15 cellular contexts compared by ENCODE assay signal in genomic region chr3:128996200-128996599, GRCh38. TPM values are rescaled to one million over a fixed set of nuclear protein-coding genes. Genes with fewer than 3 reads are reported as not detected.
"Had no signal": no experiment of that assay in that cellular context is flagged by ENCODE, and none has a peak within 500 bp of the region (broad histone marks: within the 10 kb centered on the region; RNA-seq: fewer than 3 reads in every experiment).

No MANE protein-coding gene starts in this region.

- H3K9me3 Mint-ChIP-seq: activated naive CD4-positive, alpha-beta T cell treated with anti-CD3 and anti-CD28 coated beads for 36 hours; activated naive CD8-positive, alpha-beta T cell treated with anti-CD3 and anti-CD28 coated beads, Interleukin-2, amount 50 U/mL, for 24 hours; activated T-helper 2 cell treated with anti-CD3 and anti-CD28 coated beads, Interferon-gamma antibody, Interleukin-2, Interleukin-4, amounts not matched to agents 10 μg/mL and 5 μg/mL and 100 μg/mL, durations not matched to agents 14 hours and 24 hours and 36 hours; stimulated activated effector memory CD8-positive, alpha-beta T cell treated with anti-CD3 and anti-CD28 coated beads, Interleukin-12 subunit alpha, Interleukin-12 subunit beta, amount 100 ng/mL, for 72 hours had no signal

- H3K9ac ChIP-seq: parathyroid adenoma had no signal

- H3K27me3 ChIP-seq: ascending aorta, uterus had no signal

- H3K27ac Mint-ChIP-seq: activated naive CD4-positive, alpha-beta T cell treated with anti-CD3 and anti-CD28 coated beads for 36 hours; activated naive CD8-positive, alpha-beta T cell treated with anti-CD3 and anti-CD28 coated beads, Interleukin-2, amount 50 U/mL, for 24 hours; activated T-helper 2 cell treated with anti-CD3 and anti-CD28 coated beads, Interferon-gamma antibody, Interleukin-2, Interleukin-4, amounts not matched to agents 10 μg/mL and 5 μg/mL and 100 μg/mL, durations not matched to agents 14 hours and 24 hours and 36 hours; stimulated activated effector memory CD8-positive, alpha-beta T cell treated with anti-CD3 and anti-CD28 coated beads, Interleukin-12 subunit alpha, Interleukin-12 subunit beta, amount 100 ng/mL, for 72 hours had no signal

- ATAC-seq: gastroesophageal sphincter; stimulated activated effector memory CD8-positive, alpha-beta T cell treated with anti-CD3 and anti-CD28 coated beads, Interleukin-12 subunit alpha, Interleukin-12 subunit beta, amount 100 ng/mL, for 72 hours had no signal

- H3K4me3 ChIP-seq: ascending aorta, gastroesophageal sphincter, tibial nerve, uterus had no signal

- H3K4me3 Mint-ChIP-seq: activated naive CD4-positive, alpha-beta T cell treated with anti-CD3 and anti-CD28 coated beads for 36 hours; activated naive CD8-positive, alpha-beta T cell treated with anti-CD3 and anti-CD28 coated beads, Interleukin-2, amount 50 U/mL, for 24 hours; stimulated activated effector memory CD8-positive, alpha-beta T cell treated with anti-CD3 and anti-CD28 coated beads, Interleukin-12 subunit alpha, Interleukin-12 subunit beta, amount 100 ng/mL, for 72 hours had no signal

- H3K36me3 ChIP-seq: ascending aorta, gastroesophageal sphincter, tibial nerve, uterus had no signal

- H3K9me3 ChIP-seq: ascending aorta, gastroesophageal sphincter, tibial nerve, uterus had no signal

- DNase-seq: activated CD4-positive, CD25-positive, alpha-beta regulatory T cell treated with anti-CD3 and anti-CD28 coated beads, Interleukin-2, amount 50 U/mL, for 72 hours; activated naive CD4-positive, alpha-beta T cell treated with anti-CD3 and anti-CD28 coated beads for 36 hours; activated naive CD8-positive, alpha-beta T cell treated with anti-CD3 and anti-CD28 coated beads, Interleukin-2, amount 50 U/mL, for 24 hours; erythroblast; mammary epithelial cell; T1000 had no signal

- H3K27ac ChIP-seq: ascending aorta, gastroesophageal sphincter, parathyroid adenoma, tibial nerve, uterus had no signal

- H3K4me1 ChIP-seq: uterus had no signal

RNA-seq across cellular contexts. Expression of gene CFAP92, which starts 2.3 kb away (rescaled TPM):
- total RNA-seq: activated T-helper 2 cell treated with anti-CD3 and anti-CD28 coated beads, Interferon-gamma antibody, Interleukin-2, Interleukin-4, amounts not matched to agents 10 μg/mL and 5 μg/mL and 100 μg/mL, durations not matched to agents 14 hours and 24 hours and 36 hours; ascending aorta; chondrocyte had no signal

RNA-seq across cellular contexts. Expression of gene EFCC1, which starts 4.9 kb away (rescaled TPM):
- total RNA-seq: chondrocyte, renal cortical epithelial cell had no signal
- polyA plus RNA-seq: mammary epithelial cell had no signal
